ENCODE assay signal across 20 cellular contexts in genomic region chr17:61122356-61122913, GRCh38.
"Had no signal": no experiment of that assay in that cellular context is flagged by ENCODE, and none has a peak within 500 bp of the region (broad histone marks: within the 10 kb centered on the region; RNA-seq: fewer than 3 reads in every experiment).

No MANE protein-coding gene starts in this region.

- H3K4me3 Mint-ChIP-seq: effector memory CD8-positive, alpha-beta T cell; natural killer cell; neural progenitor cell; stimulated activated effector memory CD8-positive, alpha-beta T cell treated with anti-CD3 and anti-CD28 coated beads, Interleukin-12 subunit alpha, Interleukin-12 subunit beta, amount 100 ng/mL, for 72 hours; stimulated activated naive CD8-positive, alpha-beta T cell treated with anti-CD3 and anti-CD28 coated beads, Interleukin-15, Interleukin-2, amounts not matched to agents 100 ng/mL and 50 ng/mL, for 24 hours had no signal

- H3K4me3 ChIP-seq: esophagus squamous epithelium, hepatocyte, neural progenitor cell, ovary, tibial artery, upper lobe of left lung, uterus had no signal

- H3K27me3 Mint-ChIP-seq: effector memory CD8-positive, alpha-beta T cell; stimulated activated naive CD8-positive, alpha-beta T cell treated with anti-CD3 and anti-CD28 coated beads, Interleukin-15, Interleukin-2, amounts not matched to agents 100 ng/mL and 50 ng/mL, for 24 hours had no signal

- H3K9me3 ChIP-seq: esophagus squamous epithelium, ovary, upper lobe of left lung, uterus had no signal

- H3K4me1 Mint-ChIP-seq: natural killer cell; neural progenitor cell; stimulated activated effector memory CD8-positive, alpha-beta T cell treated with anti-CD3 and anti-CD28 coated beads, Interleukin-12 subunit alpha, Interleukin-12 subunit beta, amount 100 ng/mL, for 72 hours had no signal

- H3K36me3 Mint-ChIP-seq: natural killer cell; neural progenitor cell; stimulated activated effector memory CD8-positive, alpha-beta T cell treated with anti-CD3 and anti-CD28 coated beads, Interleukin-12 subunit alpha, Interleukin-12 subunit beta, amount 100 ng/mL, for 72 hours had no signal

- FAIRE-seq: islet of Langerhans had no signal

- H3K27me3 ChIP-seq: esophagus squamous epithelium, foreskin keratinocyte, hepatocyte, neural progenitor cell, ovary, tibial artery, upper lobe of left lung, uterus had no signal

- H3K4me1 ChIP-seq: foreskin keratinocyte, uterus had no signal

- DNase-seq: effector memory CD8-positive, alpha-beta T cell; esophagus squamous epithelium; head of caudate nucleus; kidney glomerular epithelial cell; mammary epithelial cell; natural killer cell; nucleus accumbens; ovary; right cardiac atrium; stimulated activated CD4-positive, alpha-beta T cell treated with anti-CD3 and anti-CD28 coated beads, Interleukin-4, amount 100 ng/mL, for 1 hour; stimulated activated CD8-positive, alpha-beta memory T cell treated with anti-CD3 and anti-CD28 coated beads, Interleukin-4, amount 100 ng/mL, for 48 hours; tibial artery; upper lobe of left lung; uterus had no signal

- H3K36me3 ChIP-seq: esophagus squamous epithelium, neural progenitor cell, ovary, tibial artery, upper lobe of left lung had no signal

- H3K9me3 Mint-ChIP-seq: effector memory CD8-positive, alpha-beta T cell; natural killer cell; stimulated activated effector memory CD8-positive, alpha-beta T cell treated with anti-CD3 and anti-CD28 coated beads, Interleukin-12 subunit alpha, Interleukin-12 subunit beta, amount 100 ng/mL, for 72 hours had no signal

- ATAC-seq: effector memory CD8-positive, alpha-beta T cell; foreskin keratinocyte; natural killer cell; right cardiac atrium; stimulated activated effector memory CD8-positive, alpha-beta T cell treated with anti-CD3 and anti-CD28 coated beads, Interleukin-12 subunit alpha, Interleukin-12 subunit beta, amount 100 ng/mL, for 72 hours had no signal

- H3K27ac ChIP-seq: esophagus squamous epithelium, foreskin keratinocyte, hepatocyte, neural progenitor cell, ovary, tibial artery, upper lobe of left lung, uterus had no signal

- H3K27ac Mint-ChIP-seq: natural killer cell; neural progenitor cell; stimulated activated effector memory CD8-positive, alpha-beta T cell treated with anti-CD3 and anti-CD28 coated beads, Interleukin-12 subunit alpha, Interleukin-12 subunit beta, amount 100 ng/mL, for 72 hours; stimulated activated naive CD8-positive, alpha-beta T cell treated with anti-CD3 and anti-CD28 coated beads, Interleukin-15, Interleukin-2, amounts not matched to agents 100 ng/mL and 50 ng/mL, for 24 hours had no signal
